23 cellular contexts compared by ENCODE assay signal in the genomic region with DNA sequence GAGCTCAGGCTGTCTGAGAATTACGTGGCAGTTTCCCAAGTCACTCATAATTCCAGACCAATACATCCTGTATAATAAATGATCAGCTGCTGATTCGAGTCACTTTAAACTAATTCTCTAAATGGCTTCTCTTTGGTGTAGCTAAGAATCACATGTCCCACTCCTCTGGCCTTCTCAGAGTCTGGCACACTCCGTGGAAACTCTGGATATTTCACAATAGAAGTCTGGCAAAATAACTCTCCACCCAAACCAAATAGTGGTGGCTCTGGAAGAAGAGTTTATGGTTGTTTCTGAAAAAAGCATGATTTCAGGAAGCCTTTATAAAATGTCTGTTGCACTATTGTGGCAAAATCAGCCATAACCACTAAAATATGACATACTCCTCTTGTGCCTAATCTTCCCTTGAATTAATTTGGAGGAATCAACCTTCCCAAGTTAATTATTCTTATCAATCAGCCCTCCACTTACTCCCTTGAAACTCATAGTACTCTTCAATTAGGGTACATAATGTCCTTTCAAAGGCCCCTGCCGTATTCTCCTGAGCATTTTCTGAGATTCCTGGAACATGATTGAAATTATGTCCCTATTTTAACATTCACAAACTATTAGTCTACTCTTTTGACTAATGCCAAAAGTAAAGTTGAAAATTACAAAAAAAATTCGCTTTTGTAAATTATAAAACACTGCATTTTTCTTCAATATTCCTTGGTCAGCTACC.
DNase-seq lines count a peak whose midpoint lies in the region; ATAC-seq and TF ChIP-seq lines count a peak whose summit lies in the region.
"Had no signal": no experiment of that assay in that cellular context is flagged by ENCODE, and none has a peak within 500 bp of the region (broad histone marks: within the 10 kb centered on the region; RNA-seq: fewer than 3 reads in every experiment).

No MANE protein-coding gene starts in this region.

- TF ChIP-seq CTCF in coronary artery (IDR thresholded peaks at IDR 0.05) (no peak), left ventricle myocardium inferior (IDR thresholded peaks at IDR 0.05; ENCODE audit: borderline replicate concordance) (no peak), gastrocnemius medialis (IDR thresholded peaks at IDR 0.05 in 4 of 5, conservative IDR thresholded peaks at IDR 0.05 in 1 of 5) (no peak), GM13976 (IDR thresholded peaks at IDR 0.05; ENCODE audit: borderline replicate concordance, control extremely low read depth, extremely low read depth, insufficient read depth, missing control alignments) (no peak), esophagus squamous epithelium (IDR thresholded peaks at IDR 0.05) (no peak)

- in situ Hi-C loops in gastrocnemius medialis (cut with MboI; ENCODE audit: low sequenced_read_pairs in 4 of 4) = no loop called here
- in situ Hi-C loops in GM13976 (cut with MboI; ENCODE audit: low sequenced_read_pairs, unreplicated experiment) = no loop called here

- peak; percentile 86 to 88 for ATAC-seq in gastrocnemius medialis
- ATAC-seq: activated CD4-positive, alpha-beta T cell treated with anti-CD3 and anti-CD28 coated beads for 36 hours; stimulated activated naive CD8-positive, alpha-beta T cell treated with anti-CD3 and anti-CD28 coated beads, Interleukin-15, amount 100 ng/mL, for 72 hours had no signal

- no peaks in the 10 kb centered on the region for H3K36me3 ChIP-seq in left ventricle myocardium inferior
- no peaks in the 10 kb centered on the region for H3K36me3 ChIP-seq in gastrocnemius medialis
- H3K36me3 ChIP-seq in esophagus squamous epithelium = no peaks in the 10 kb centered on the region
- H3K36me3 ChIP-seq: brain microvascular endothelial cell had no signal

- no peaks in the 10 kb centered on the region for H3K4me1 ChIP-seq in left ventricle myocardium inferior
- H3K4me1 ChIP-seq in gastrocnemius medialis = no peaks in the 10 kb centered on the region
- no peaks in the 10 kb centered on the region for H3K4me1 ChIP-seq in esophagus squamous epithelium

- H3K4me3 ChIP-seq in coronary artery (peak overlapping the region; percentile 3), left ventricle myocardium inferior (no peak overlapping the region), gastrocnemius medialis (no peak overlapping the region), esophagus squamous epithelium (no peak overlapping the region)
- H3K4me3 ChIP-seq: smooth muscle cell had no signal

- H3K9me3 ChIP-seq in left ventricle myocardium inferior (replicated peaks) (peaks cover 2% of the 10 kb centered on the region), gastrocnemius medialis (no peaks in the 10 kb centered on the region), esophagus squamous epithelium (no peaks in the 10 kb centered on the region)

- DNase-seq in EH (ENCODE audit: low read depth) (peak; percentile 1), coronary artery (ENCODE audit: low spot score) (no peak), left ventricle myocardium inferior (no peak), gastrocnemius medialis (peak; percentile 8 to 28), superior temporal gyrus (ENCODE audit: extremely low spot score) (no peak), GM13976 (ENCODE audit: low spot score) (no peak), esophagus squamous epithelium (lab: John Stamatoyannopoulos, UW) (no peak), RPMI8226 (no peak)
- DNase-seq: activated CD4-positive, alpha-beta T cell treated with anti-CD3 and anti-CD28 coated beads for 36 hours; activated naive CD8-positive, alpha-beta T cell treated with anti-CD3 and anti-CD28 coated beads for 36 hours; brain microvascular endothelial cell; cortex of kidney; H9; kidney glomerular epithelial cell; NCI-H187 treated with DMSO at 0.1 percent for 48 hours; NCI-H748 treated with DMSO at 0.1 percent for 48 hours; OCI-M1; posterior cingulate gyrus; stimulated activated CD4-positive, alpha-beta T cell treated with anti-CD3 and anti-CD28 coated beads, Interleukin-4, amount 100 ng/mL, for 1 hour; stimulated activated naive CD8-positive, alpha-beta T cell treated with anti-CD3 and anti-CD28 coated beads, Interleukin-15, amount 100 ng/mL, for 72 hours had no signal

- H3K27ac ChIP-seq in coronary artery (peak overlapping the region; percentile 25 to 79), left ventricle myocardium inferior (replicated peaks) (peak overlapping the region; percentile 71), gastrocnemius medialis (peak overlapping the region; percentile 26 to 60 (median 40)), esophagus squamous epithelium (no peak overlapping the region)
- H3K27ac ChIP-seq: brain microvascular endothelial cell, C4-2B, KMS-11 had no signal

- no peak for TF ChIP-seq POLR2A in gastrocnemius medialis (IDR thresholded peaks at IDR 0.05)
- no peak for TF ChIP-seq POLR2A in esophagus squamous epithelium (IDR thresholded peaks at IDR 0.05)

- H3K27me3 ChIP-seq in left ventricle myocardium inferior (ENCODE audit: low read depth) = no peaks in the 10 kb centered on the region
- no peaks in the 10 kb centered on the region for H3K27me3 ChIP-seq in gastrocnemius medialis
- H3K27me3 ChIP-seq in esophagus squamous epithelium = no peaks in the 10 kb centered on the region
- H3K27me3 ChIP-seq: brain microvascular endothelial cell had no signal

- WGBS in esophagus squamous epithelium, 2 donors = 38 to 51% methylated on average over 5 of the region's 5 CpGs

- intact Hi-C loops in left ventricle myocardium inferior (cut with micrococcal nuclease) = no loop called here
- intact Hi-C loops in gastrocnemius medialis (cut with DNase I; ENCODE audit: low total_unique reads) = no loop called here
- intact Hi-C loops in esophagus squamous epithelium (cut with DNase I) = no loop called here

Comparison
In these comparisons a context has a peak if more than half of its experiments do, and no peak if none do; other contexts are left out.
1. DNase-seq: peak in EH (single experiment) and gastrocnemius medialis (2 of 2); none in coronary artery (single experiment), left ventricle myocardium inferior (single experiment), superior temporal gyrus (single experiment), GM13976 (single experiment), esophagus squamous epithelium (single experiment) and RPMI8226 (single experiment).
2. H3K27ac ChIP-seq: peak in coronary artery (2 of 2), left ventricle myocardium inferior (single experiment) and gastrocnemius medialis (4 of 4); none in esophagus squamous epithelium (0 of 4).